11 cellular contexts compared by ENCODE assay signal in genomic region chr4:138053601-138054322, GRCh38.
A peak's percentile ranks its signal among the peaks of the same experiment; 100 is the strongest.
DNase-seq lines count a peak whose midpoint lies in the region; ATAC-seq and TF ChIP-seq lines count a peak whose summit lies in the region.
"Had no signal": no experiment of that assay in that cellular context is flagged by ENCODE, and none has a peak within 500 bp of the region (broad histone marks: within the 10 kb centered on the region; RNA-seq: fewer than 3 reads in every experiment).

No MANE protein-coding gene starts in this region.

- in situ Hi-C loops in IMR-90 (cut with MboI; ENCODE audit: low sequenced_read_pairs) (no loop called here), brain microvascular endothelial cell (cut with HindIII; ENCODE audit: low pct_ligation_motif_present, low sequenced_read_pairs) (no loop called here)

- no peak overlapping the region for H2AK9ac ChIP-seq in IMR-90 (replicated peaks; ENCODE audit: low read depth, low read length, poor library complexity)

- H3K4me1 ChIP-seq in IMR-90 (ENCODE audit: control insufficient read depth, insufficient read depth, low read length) (peaks cover 26% of the 10 kb centered on the region), lung (ENCODE audit: control insufficient read depth in 2 of 2, insufficient read depth in 2 of 2, low read length in 2 of 2) (no peaks in the 10 kb centered on the region)

- DNase-seq in AG08396 (ENCODE audit: low spot score) (peak; percentile 81), IMR-90 (peak; percentile 94), brain microvascular endothelial cell (peak; percentile 93), lung (ENCODE audit: low spot score) (no peak), NCI-H1930 (lab: John Stamatoyannopoulos, UW) (no peak), NCI-H2107 (lab: John Stamatoyannopoulos, UW) (no peak)
- DNase-seq: activated CD8-positive, alpha-beta T cell treated with anti-CD3 and anti-CD28 coated beads for 36 hours; COR-L47; effector memory CD8-positive, alpha-beta T cell had no signal

- POLR2A ChIA-PET in IMR-90 (lab: Charles Lee; ENCODE audit: unreplicated experiment), result interaction anchor here (0.5 kb wide), 1 partner anchor 8 kb away, joined by 5 read pairs; no protein-coding TSS in a partner anchor

- H2AFZ ChIP-seq in IMR-90 (replicated peaks; ENCODE audit: low read length, poor library complexity), result no peak overlapping the region

- TF ChIP-seq CTCF in IMR-90 (conservative IDR thresholded peaks at IDR 0.05; ENCODE audit: low read depth, low read length) (no peak), brain microvascular endothelial cell (IDR thresholded peaks at IDR 0.05; ENCODE audit: low read depth, low read length, missing control alignments) (no peak), lung (IDR thresholded peaks at IDR 0.05; ENCODE audit: control extremely low read depth, extremely low read depth) (no peak)

- peak overlapping the region; percentile 100 for H2BK5ac ChIP-seq in IMR-90 (ENCODE audit: low read depth, low read length, poor library complexity, severe bottlenecking)

- no peaks in the 10 kb centered on the region for H4K20me1 ChIP-seq in IMR-90 (ENCODE audit: insufficient read depth, low read length)

- H3K27me3 ChIP-seq in IMR-90 (ENCODE audit: control insufficient read depth, insufficient read depth, low read length) (no peaks in the 10 kb centered on the region), brain microvascular endothelial cell (replicated peaks) (no peaks in the 10 kb centered on the region), lung (ENCODE audit: control insufficient read depth, insufficient read depth) (no peaks in the 10 kb centered on the region)

- H4K8ac ChIP-seq in IMR-90 (ENCODE audit: low read depth in 2 of 2, low read length in 2 of 2), result peak overlapping the region; percentile 87 to 91

- peak overlapping the region; percentile 98 for H3K56ac ChIP-seq in IMR-90 (ENCODE audit: extremely low read depth, insufficient read depth, low read length)

- peak; percentile 8; the same call in 1 of the 2 replicates for TF ChIP-seq RAD21 in IMR-90 (IDR thresholded peaks at IDR 0.05; ENCODE audit: low read length)

- peak overlapping the region; percentile 37 for H3K4me3 ChIP-seq in IMR-90 (ENCODE audit: insufficient read depth, low read depth, low read length)
- H3K4me3 ChIP-seq in brain microvascular endothelial cell (ENCODE audit: low read depth, low read length), result peak overlapping the region; percentile 22
- no peak overlapping the region for H3K4me3 ChIP-seq in lung

- ATAC-seq in IMR-90 (ENCODE audit: low read depth) (peak; percentile 81), lung (ENCODE audit: insufficient read depth, low FRiP score) (peak; percentile 55), GM18909 (IDR thresholded peaks at IDR 0.05; ENCODE audit: poor library complexity, unreplicated experiment) (no peak), HG03135 (IDR thresholded peaks at IDR 0.05; ENCODE audit: unreplicated experiment) (no peak)
- ATAC-seq: activated CD8-positive, alpha-beta T cell treated with anti-CD3 and anti-CD28 coated beads for 36 hours; effector memory CD8-positive, alpha-beta T cell had no signal

- peak overlapping the region; percentile 47; the same call in 1 of the 2 replicates for H3K9ac ChIP-seq in IMR-90 (ENCODE audit: low read depth, low read length)

- H3K79me1 ChIP-seq in IMR-90 (ENCODE audit: low read depth in 1 of 2, low read length in 2 of 2), result peaks cover 0 to 4% of the 10 kb centered on the region in 2 experiments; a peak in 1 of 4 replicates

- intact Hi-C loops in IMR-90 (cut with micrococcal nuclease), result no loop called here

- peak overlapping the region; percentile 96 for H2BK20ac ChIP-seq in IMR-90 (ENCODE audit: low read depth, low read length)

- no CpG with 5 or more reads among the region's 5 CpGs for WGBS in IMR-90 (ENCODE audit: extremely low coverage in 2 of 2, insufficient read length in 1 of 2), 2 experiments
- WGBS in lung, 2 donors, result 75 to 84% methylated on average over 5 of the region's 5 CpGs

- peak overlapping the region; percentile 87 for H3K27ac ChIP-seq in IMR-90 (ENCODE audit: insufficient read depth, low read length)
- H3K27ac ChIP-seq in brain microvascular endothelial cell, result peak overlapping the region; percentile 76
- H3K27ac ChIP-seq in lung (ENCODE audit: low read depth in 1 of 2, low read length in 1 of 2), result no peak overlapping the region

- H3K4me2 ChIP-seq in IMR-90 (ENCODE audit: low read depth, low read length), result peak overlapping the region; percentile 95

- CTCF ChIA-PET in IMR-90 (lab: Yijun Ruan, JAX), result interaction anchor here (0.6 to 1.3 kb wide), 6 partner anchors 9 to 122 kb away, joined by 3 to 4 read pairs (median 3); no protein-coding TSS in a partner anchor

- H3K9me3 ChIP-seq in IMR-90 (ENCODE audit: control insufficient read depth, insufficient read depth, low read length) (no peaks in the 10 kb centered on the region), lung (ENCODE audit: control insufficient read depth in 2 of 2, insufficient read depth in 1 of 2, low read length in 1 of 2) (no peaks in the 10 kb centered on the region)

- H3K9me1 ChIP-seq in IMR-90 (ENCODE audit: insufficient read depth, low read length), result peaks cover 7% of the 10 kb centered on the region

- H3K18ac ChIP-seq in IMR-90 (ENCODE audit: low read depth, low read length), result peak overlapping the region; percentile 99

- peak overlapping the region; percentile 93; the same call in 1 of the 2 replicates for H4K5ac ChIP-seq in IMR-90 (ENCODE audit: low read depth, low read length)

- H3K14ac ChIP-seq in IMR-90 (replicated peaks; ENCODE audit: low read depth, low read length), result peak overlapping the region; percentile 77

- TF ChIP-seq POLR2A in IMR-90 (IDR thresholded peaks at IDR 0.05; ENCODE audit: low read depth, low read length), result no peak

- dilution Hi-C loops in IMR-90 (cut with HindIII; ENCODE audit: low sequenced_read_pairs, unreplicated experiment), result no loop called here

- H2AK5ac ChIP-seq in IMR-90 (ENCODE audit: low read depth, low read length), result peak overlapping the region; percentile 23; the same call in 1 of the 2 replicates

- peak overlapping the region; percentile 57; the same call in 2 of the 3 replicates for H2BK15ac ChIP-seq in IMR-90 (ENCODE audit: low read depth, low read length)

- H2BK120ac ChIP-seq in IMR-90 (ENCODE audit: low read depth, low read length), result peak overlapping the region; percentile 97

- peak overlapping the region; percentile 92; the same call in 1 of the 2 replicates for H3K4ac ChIP-seq in IMR-90 (ENCODE audit: low read depth, low read length)

- peak overlapping the region; percentile 95 for H3K23ac ChIP-seq in IMR-90 (ENCODE audit: low read depth, low read length)

- peak overlapping the region; percentile 87 for H4K91ac ChIP-seq in IMR-90 (ENCODE audit: insufficient read depth, low read depth, low read length)

- BruUV-seq in IMR-90 (replicated peaks; lab: Mats Ljungman, UMichigan), result TSS peak; percentile 73

- H3K36me3 ChIP-seq in IMR-90 (ENCODE audit: control insufficient read depth, insufficient read depth, low read length) (no peaks in the 10 kb centered on the region), brain microvascular endothelial cell (replicated peaks) (no peaks in the 10 kb centered on the region), lung (ENCODE audit: control insufficient read depth in 2 of 2, insufficient read depth in 2 of 2, low read length in 2 of 2) (no peaks in the 10 kb centered on the region)

TF ChIP-seq in IMR-90, 13 proteins besides CTCF, POLR2A, EP300 and RAD21:
- no peak for TF ChIP-seq NFE2L2 (IDR thresholded peaks at IDR 0.05; ENCODE audit: low read depth, low read length)
- TF ChIP-seq MXI1 (IDR thresholded peaks at IDR 0.05; ENCODE audit: borderline replicate concordance, low read depth, low read length), result no peak
- TF ChIP-seq BHLHE40 (IDR thresholded peaks at IDR 0.05; ENCODE audit: low read depth, low read length), result peak; percentile 66
- peak; percentile 86 for TF ChIP-seq MAFK (IDR thresholded peaks at IDR 0.05; ENCODE audit: low read depth, low read length)
- no peak for TF ChIP-seq SMC3 (IDR thresholded peaks at IDR 0.05; ENCODE audit: low read depth, low read length)
- peak; percentile 98 for TF ChIP-seq FOS (IDR thresholded peaks at IDR 0.05; ENCODE audit: low read depth, low read length)
- TF ChIP-seq RFX5 (IDR thresholded peaks at IDR 0.05; ENCODE audit: low read depth, low read length), result no peak
- TF ChIP-seq MAZ (IDR thresholded peaks at IDR 0.05; ENCODE audit: borderline replicate concordance, low read depth, low read length), result no peak
- TF ChIP-seq USF2 (IDR thresholded peaks at IDR 0.05; ENCODE audit: low read depth, low read length), result no peak
- peak; percentile 94 for TF ChIP-seq CEBPB (IDR thresholded peaks at IDR 0.05; ENCODE audit: low read depth, low read length)
- TF ChIP-seq ELK1 (IDR thresholded peaks at IDR 0.05; ENCODE audit: borderline replicate concordance, low read depth, low read length), result no peak
- no peak for TF ChIP-seq CHD1 (IDR thresholded peaks at IDR 0.05; ENCODE audit: low read depth, low read length)
- TF ChIP-seq RCOR1 (IDR thresholded peaks at IDR 0.05; ENCODE audit: insufficient replicate concordance, low read length), result peak; percentile 51
TF ChIP-seq in IMR-90: peak in this region for 5.

Comparison
In these comparisons a context has a peak if more than half of its experiments do, and no peak if none do; other contexts are left out.
1. DNase-seq: peak in AG08396 (single experiment), IMR-90 (single experiment) and brain microvascular endothelial cell (single experiment); none in lung (single experiment), NCI-H1930 (0 of 2) and NCI-H2107 (single experiment).
2. ATAC-seq: peak in IMR-90 (single experiment) and lung (single experiment); none in GM18909 (single experiment) and HG03135 (single experiment).
3. H3K27ac ChIP-seq: peak in IMR-90 (single experiment) and brain microvascular endothelial cell (single experiment); none in lung (0 of 2).